Comparison of ENCODE assay signal across 18 cellular contexts in genomic region chr19:31102674-31103073, GRCh38.
DNase-seq lines count a peak whose midpoint lies in the region; ATAC-seq, FAIRE-seq and TF ChIP-seq lines count a peak whose summit lies in the region.
"Had no signal": no experiment of that assay in that cellular context is flagged by ENCODE, and none has a peak within 500 bp of the region (broad histone marks: within the 10 kb centered on the region; RNA-seq: fewer than 3 reads in every experiment).

No MANE protein-coding gene starts in this region.

- ATAC-seq in GM23338, result no peak
- no peak for ATAC-seq in K562
- no peak for ATAC-seq in HepG2
- ATAC-seq in mucosa of descending colon, result no peak
- ATAC-seq: CD8-positive, alpha-beta T cell; GM12878 had no signal

- in situ Hi-C loops in K562 (cut with MboI) (no loop called here), HepG2 (cut with HindIII; ENCODE audit: extremely low pct_ligation_motif_present, low pct_unique_long_range_greater_than_20kb) (no loop called here)

- H3K36me3 ChIP-seq in A673 (ENCODE audit: insufficient read depth, low read length, poor library complexity, severe bottlenecking), result no peaks in the 10 kb centered on the region
- H3K36me3 ChIP-seq in GM23338 (ENCODE audit: insufficient read depth), result no peaks in the 10 kb centered on the region
- H3K36me3 ChIP-seq in K562 (ENCODE audit: control insufficient read depth, insufficient read depth, low read length), result no peaks in the 10 kb centered on the region
- H3K36me3 ChIP-seq in HepG2 (replicated peaks in 1 of 2; ENCODE audit: control insufficient read depth in 1 of 2, insufficient read depth in 2 of 2, low read length in 2 of 2), result no peaks in the 10 kb centered on the region
- H3K36me3 ChIP-seq in mucosa of descending colon (ENCODE audit: low read depth), result no peaks in the 10 kb centered on the region
- H3K36me3 ChIP-seq: BLaER1 had no signal

- H3K9me3 ChIP-seq in A673 (ENCODE audit: low read depth, low read length, poor library complexity, severe bottlenecking), result no peaks in the 10 kb centered on the region
- H3K9me3 ChIP-seq in K562 (replicated peaks; ENCODE audit: control insufficient read depth, insufficient read depth, low read depth, low read length), result no peaks in the 10 kb centered on the region
- peaks cover 15% of the 10 kb centered on the region for H3K9me3 ChIP-seq in HepG2 (ENCODE audit: low read length)
- no peaks in the 10 kb centered on the region for H3K9me3 ChIP-seq in mucosa of descending colon
- H3K9me3 ChIP-seq: BLaER1 had no signal

- TF ChIP-seq CTCF in A673 (conservative IDR thresholded peaks at IDR 0.05; ENCODE audit: low read depth, low read length) (no peak), GM23338 (conservative IDR thresholded peaks at IDR 0.05; ENCODE audit: low read depth in 2 of 2) (no peak), K562 (IDR thresholded peaks at IDR 0.05 in 2 of 3, conservative IDR thresholded peaks at IDR 0.05 in 1 of 3; ENCODE audit: insufficient read depth in 2 of 3, low read depth in 1 of 3, low read length in 3 of 3) (no peak), HepG2 (CRISPR knock-in tag; IDR thresholded peaks at IDR 0.05) (no peak), mucosa of descending colon (IDR thresholded peaks at IDR 0.05) (no peak)

- no peak overlapping the region for H3K9ac ChIP-seq in K562 (ENCODE audit: insufficient read depth in 1 of 2, low read depth in 2 of 2, low read length in 2 of 2)
- H3K9ac ChIP-seq in HepG2 (ENCODE audit: insufficient read depth, low read depth, low read length), result no peak overlapping the region
- H3K9ac ChIP-seq: BLaER1 had no signal

- H3K79me2 ChIP-seq in GM23338 (replicated peaks; ENCODE audit: insufficient read depth) (no peaks in the 10 kb centered on the region), K562 (ENCODE audit: control insufficient read depth, insufficient read depth, low read length) (no peaks in the 10 kb centered on the region), HepG2 (ENCODE audit: insufficient read depth, low read length) (no peaks in the 10 kb centered on the region)

- DNase-seq in A673 (ENCODE audit: low spot score), result no peak
- no peak for DNase-seq in GM23338 (ENCODE audit: low spot score)
- no peak for DNase-seq in K562 (ENCODE audit: extremely low read depth in 1 of 4, low spot score in 3 of 4)
- no peak for DNase-seq in HepG2 (ENCODE audit: low spot score)
- no peak for DNase-seq in mucosa of descending colon
- no peak for DNase-seq in HT-29 (ENCODE audit: low spot score)
- DNase-seq: Calu3; CD8-positive, alpha-beta T cell; DMS 273 treated with DMSO at 0.1 percent for 48 hours; DMS53; DND-41; EL; H9 had no signal

- H3K27ac ChIP-seq in A673 (ENCODE audit: low read depth, low read length, poor library complexity, severe bottlenecking) (peak overlapping the region; percentile 52), GM23338 (ENCODE audit: low read depth) (no peak overlapping the region), K562 (ENCODE audit: extremely low read depth, low read depth, low read length) (no peak overlapping the region), HepG2 (ENCODE audit: extremely low read length, insufficient read depth, low read length) (no peak overlapping the region)
- H3K27ac ChIP-seq: BLaER1 had no signal

- BruUV-seq in A673 (replicated peaks; lab: Mats Ljungman, UMichigan) (no TSS peak), K562 (replicated peaks; lab: Mats Ljungman, UMichigan) (no TSS peak), HepG2 (replicated peaks; lab: Mats Ljungman, UMichigan) (no TSS peak)

- no peak for TF ChIP-seq RAD21 in K562 (CRISPR knock-in tag; conservative IDR thresholded peaks at IDR 0.05 in 1 of 2, IDR thresholded peaks at IDR 0.05 in 1 of 2)
- no peak for TF ChIP-seq RAD21 in HepG2 (CRISPR knock-in tag; IDR thresholded peaks at IDR 0.05)

- H3K4me3 Mint-ChIP-seq in GM23338, result no peak overlapping the region; the same call in 2 of the 3 replicates
- H3K4me3 Mint-ChIP-seq: CD14-positive monocyte; CD8-positive, alpha-beta T cell; H9 had no signal

- TF ChIP-seq EP300 in K562 (IDR thresholded peaks at IDR 0.05; ENCODE audit: low read length), result no peak
- TF ChIP-seq EP300 in HepG2 (IDR thresholded peaks at IDR 0.05; ENCODE audit: low read depth in 2 of 2, low read length in 2 of 2), result no peak
- no peak for TF ChIP-seq EP300 in HepG2 (CRISPR knock-in tag; IDR thresholded peaks at IDR 0.05; ENCODE audit: borderline replicate concordance)

- H3K4me3 ChIP-seq in A673 (ENCODE audit: low read depth, low read length, poor library complexity, severe bottlenecking) (no peak overlapping the region), GM23338 (no peak overlapping the region), K562 (no peak overlapping the region), HepG2 (replicated peaks in 1 of 3; ENCODE audit: insufficient read depth in 1 of 3, low read depth in 2 of 3, low read length in 3 of 3) (no peak overlapping the region), mucosa of descending colon (no peak overlapping the region)
- H3K4me3 ChIP-seq: BLaER1, GM12878 had no signal

- TF ChIP-seq POLR2A in K562 (conservative IDR thresholded peaks at IDR 0.05) (no peak), HepG2 (IDR thresholded peaks at IDR 0.05; ENCODE audit: insufficient read depth in 1 of 2, low read depth in 2 of 2, low read length in 2 of 2) (no peak)

- no peaks in the 10 kb centered on the region for H3K9me3 Mint-ChIP-seq in GM23338
- H3K9me3 Mint-ChIP-seq: CD8-positive, alpha-beta T cell; H9 had no signal

- no peaks in the 10 kb centered on the region for H3K27me3 Mint-ChIP-seq in GM23338 (ENCODE audit: insufficient read depth, low read depth, poor library complexity)

- H3F3A ChIP-seq in GM23338 (replicated peaks; ENCODE audit: low read depth), result no peaks in the 10 kb centered on the region

- POLR2A ChIA-PET in A673 (lab: Charles Lee; ENCODE audit: low non-redundant PET) (no interaction called here), K562 (lab: Yijun Ruan, JAX) (no interaction called here), HepG2 (lab: Yijun Ruan, JAX) (no interaction called here)

- peaks cover 31% of the 10 kb centered on the region for H3K4me1 ChIP-seq in A673 (ENCODE audit: insufficient read depth, low read length, poor library complexity, severe bottlenecking)
- peaks cover 33% of the 10 kb centered on the region for H3K4me1 ChIP-seq in GM23338 (ENCODE audit: insufficient read depth)
- H3K4me1 ChIP-seq in K562 (replicated peaks in 1 of 2; ENCODE audit: control insufficient read depth in 2 of 2, insufficient read depth in 2 of 2, low read length in 2 of 2), result no peaks in the 10 kb centered on the region
- H3K4me1 ChIP-seq in HepG2 (ENCODE audit: insufficient read depth, low read length), result no peaks in the 10 kb centered on the region
- peaks cover 6% of the 10 kb centered on the region for H3K4me1 ChIP-seq in mucosa of descending colon (ENCODE audit: low read depth)

- H3K27ac Mint-ChIP-seq in GM23338, result no peak overlapping the region
- H3K27ac Mint-ChIP-seq: CD14-positive monocyte; CD8-positive, alpha-beta T cell had no signal

- H3K9me2 ChIP-seq in GM23338 (ENCODE audit: insufficient read depth), result no peaks in the 10 kb centered on the region; the same call in 1 of the 2 replicates

- no peaks in the 10 kb centered on the region for H4K20me1 ChIP-seq in GM23338 (replicated peaks; ENCODE audit: insufficient read depth)
- no peaks in the 10 kb centered on the region for H4K20me1 ChIP-seq in K562 (replicated peaks; ENCODE audit: control insufficient read depth, insufficient read depth, low read length)
- H4K20me1 ChIP-seq in HepG2 (ENCODE audit: insufficient read depth, low read length), result no peaks in the 10 kb centered on the region
- H4K20me1 ChIP-seq: BLaER1 had no signal

- H2AFZ ChIP-seq in GM23338, result no peak overlapping the region
- no peak overlapping the region for H2AFZ ChIP-seq in K562 (ENCODE audit: low read depth, low read length)
- no peak overlapping the region for H2AFZ ChIP-seq in HepG2 (ENCODE audit: low read length)

- intact Hi-C loops in A673 (cut with micrococcal nuclease; ENCODE audit: unreplicated experiment) (no loop called here), K562 (cut with micrococcal nuclease) (no loop called here), HepG2 (cut with micrococcal nuclease; ENCODE audit: unreplicated experiment) (no loop called here), mucosa of descending colon (cut with DNase I, micrococcal nuclease) (no loop called here)

- H3K27me3 ChIP-seq in A673 (replicated peaks; ENCODE audit: insufficient read depth, low read depth, low read length, poor library complexity), result no peaks in the 10 kb centered on the region
- no peaks in the 10 kb centered on the region for H3K27me3 ChIP-seq in GM23338 (ENCODE audit: insufficient read depth)
- H3K27me3 ChIP-seq in K562 (ENCODE audit: control insufficient read depth in 2 of 2, insufficient read depth in 2 of 2, low read length in 2 of 2), result no peaks in the 10 kb centered on the region; a peak in 2 of 5 replicates
- no peaks in the 10 kb centered on the region; a peak in 1 of 5 replicates for H3K27me3 ChIP-seq in HepG2 (ENCODE audit: control insufficient read depth in 1 of 2, insufficient read depth in 2 of 2, low read length in 2 of 2)
- H3K27me3 ChIP-seq: BLaER1 had no signal

- no peak for FAIRE-seq in K562 (lab: Jason Lieb, UNC)
- no peak for FAIRE-seq in HepG2 (lab: Jason Lieb, UNC)
- FAIRE-seq: A204.1, GM12878, H1 had no signal

- H3K4me2 ChIP-seq in GM23338 (peak overlapping the region; percentile 47; the same call in 1 of the 2 replicates), K562 (ENCODE audit: insufficient read depth, low read length) (no peak overlapping the region), HepG2 (ENCODE audit: low read depth, low read length) (no peak overlapping the region)
- H3K4me2 ChIP-seq: BLaER1 had no signal

- WGBS in K562 (ENCODE audit: insufficient coverage, low coverage, missing lambda C conversion rate), result 0% methylated on average over 2 of the region's 2 CpGs
- 2% methylated on average over 2 of the region's 2 CpGs for WGBS in HepG2 (ENCODE audit: low lambda C conversion rate)

- CTCF ChIA-PET in A673 (lab: Charles Lee) (no interaction called here), K562 (lab: Yijun Ruan, JAX; ENCODE audit: low intra/inter-chr PET ratio) (no interaction called here), HepG2 (lab: Yijun Ruan, JAX; ENCODE audit: low intra/inter-chr PET ratio, low total read pairs) (no interaction called here)

- H3K9me1 ChIP-seq in K562 (ENCODE audit: control insufficient read depth, insufficient read depth, low read length), result no peaks in the 10 kb centered on the region

- H3K36me3 Mint-ChIP-seq in GM23338 (ENCODE audit: low read depth), result no peaks in the 10 kb centered on the region
- H3K36me3 Mint-ChIP-seq: CD14-positive monocyte; CD8-positive, alpha-beta T cell had no signal

- peaks cover 55% of the 10 kb centered on the region for H3K4me1 Mint-ChIP-seq in GM23338

TF ChIP-seq in GM23338, 12 proteins besides CTCF, POLR2A, EP300 and RAD21 (continues in another document):
- TF ChIP-seq EZH2phosphoT487 (IDR thresholded peaks at IDR 0.05; ENCODE audit: unreplicated experiment), result no peak

TF ChIP-seq in K562, 482 proteins besides CTCF, POLR2A, EP300 and RAD21 (continues in another document):
- TF ChIP-seq FOXP1 (CRISPR knock-in tag; IDR thresholded peaks at IDR 0.05) (no peak), ZFP36 (IDR thresholded peaks at IDR 0.05; ENCODE audit: low read depth, low read length, partially characterized antibody) (peak; percentile 91)
